Comparison of ENCODE assay signal across 8 cellular contexts in the genomic region with DNA sequence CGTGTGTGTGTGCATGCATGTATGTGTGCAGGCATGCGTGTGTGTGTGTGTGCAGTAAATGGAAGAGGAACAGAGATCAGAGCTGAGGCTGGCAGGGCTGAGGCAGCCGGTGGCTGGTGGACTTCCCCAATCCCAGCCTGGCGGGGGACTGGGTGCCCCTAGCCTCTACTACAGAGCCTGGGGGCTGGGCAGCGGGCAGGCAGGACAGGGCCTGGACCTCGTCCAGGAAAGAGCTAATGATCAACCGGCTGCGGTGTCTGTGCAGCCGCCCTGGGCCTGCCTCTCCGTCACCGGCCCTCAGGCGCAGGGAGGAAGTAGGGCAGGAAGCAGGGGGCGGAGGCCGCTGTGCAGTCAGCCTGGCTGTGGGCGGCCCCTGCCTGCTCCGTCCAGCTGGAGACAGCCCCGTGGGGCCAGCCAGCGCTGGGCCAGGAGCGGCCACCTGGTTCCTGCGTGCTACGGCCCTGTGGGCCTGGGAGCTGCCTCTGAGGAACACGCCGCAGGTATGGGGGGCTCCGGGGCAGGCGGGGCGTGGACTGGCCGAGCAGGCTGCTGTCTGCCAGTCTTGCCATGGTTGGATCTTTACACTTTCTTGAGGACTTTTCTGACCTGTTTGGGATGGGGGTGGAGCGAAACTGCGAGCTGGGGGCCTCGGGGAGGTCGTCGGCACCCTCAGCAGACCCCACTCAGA. TPM values are rescaled to one million over a fixed set of nuclear protein-coding genes. Genes with fewer than 3 reads are reported as not detected.
DNase-seq lines count a peak whose midpoint lies in the region; ATAC-seq lines count a peak whose summit lies in the region.

A gene (plus strand): TSS at position 385 of the 688 bp plus-strand sequence. CDS start 5,905 bp downstream, outside the sequence.

- DNase-seq in NCI-H146 treated with DMSO at 0.1 percent for 48 hours (lab: John Stamatoyannopoulos, UW; ENCODE audit: unreplicated experiment) = peak; percentile 11
- peak; percentile 70 for DNase-seq in activated CD4-positive, alpha-beta T cell treated with anti-CD3 and anti-CD28 coated beads for 48 hours
- DNase-seq in dermis microvascular lymphatic vessel endothelial cell (ENCODE audit: low read depth in 2 of 2) = peak; percentile 90 to 98
- peak; percentile 96 to 98 for DNase-seq in lung microvascular endothelial cell (ENCODE audit: low read depth in 2 of 2)
- DNase-seq in stimulated activated CD8-positive, alpha-beta memory T cell treated with anti-CD3 and anti-CD28 coated beads, Interleukin-12 subunit alpha, Interleukin-12 subunit beta, amount 100 ng/mL, for 4 hours (ENCODE audit: low read depth) = peak; percentile 43
- no peak for DNase-seq in NCI-H2107 (lab: John Stamatoyannopoulos, UW)

- peak; percentile 66 for ATAC-seq in GM18499 (IDR thresholded peaks at IDR 0.05; ENCODE audit: insufficient read depth, unreplicated experiment)
- peak; percentile 77 for ATAC-seq in HG02623 (IDR thresholded peaks at IDR 0.05; ENCODE audit: unreplicated experiment)

RNA-seq across cellular contexts. Expression of the gene that starts here (rescaled TPM):
- total RNA-seq in dermis microvascular lymphatic vessel endothelial cell = 82.8 and 147 TPM in 2 replicates
- 96.8 and 147 TPM in 2 replicates for total RNA-seq in lung microvascular endothelial cell
